Comparison of ENCODE assay signal across 1 cellular context in genomic region chr7:101108330-101108857, GRCh38.
TF ChIP-seq lines count a peak whose summit lies in the region.

No MANE protein-coding gene starts in this region.

TF ChIP-seq in HepG2, 621 proteins besides CTCF, POLR2A, EP300 and RAD21 (continued from another document and continues in another):
- TF ChIP-seq ZHX1 (CRISPR knock-in tag; IDR thresholded peaks at IDR 0.05; ENCODE audit: low read depth): no peak
- no peak for TF ChIP-seq NFE2L1 (CRISPR knock-in tag; IDR thresholded peaks at IDR 0.05; ENCODE audit: borderline replicate concordance)
- TF ChIP-seq REXO4 (CRISPR knock-in tag; IDR thresholded peaks at IDR 0.05; ENCODE audit: borderline replicate concordance): no peak
- TF ChIP-seq CSRNP1 (CRISPR knock-in tag; IDR thresholded peaks at IDR 0.05): no peak
- no peak for TF ChIP-seq POLR2AphosphoS2 (IDR thresholded peaks at IDR 0.05; ENCODE audit: low read depth, low read length)
- no peak for TF ChIP-seq MAFG (CRISPR knock-in tag; IDR thresholded peaks at IDR 0.05)
- TF ChIP-seq ZBTB26 (CRISPR knock-in tag; IDR thresholded peaks at IDR 0.05; ENCODE audit: borderline replicate concordance): no peak
- TF ChIP-seq ZNF891 (CRISPR knock-in tag; IDR thresholded peaks at IDR 0.05): no peak
- TF ChIP-seq MAFK (conservative IDR thresholded peaks at IDR 0.05 in 1 of 2, IDR thresholded peaks at IDR 0.05 in 1 of 2; ENCODE audit: low read length in 2 of 2): no peak
- TF ChIP-seq MEIS2 (CRISPR knock-in tag; IDR thresholded peaks at IDR 0.05): no peak
- TF ChIP-seq SMAD3 (CRISPR knock-in tag; IDR thresholded peaks at IDR 0.05): no peak
- TF ChIP-seq ZNF121 (CRISPR knock-in tag; IDR thresholded peaks at IDR 0.05): peak; percentile 51; the same call in 1 of the 2 replicates
- TF ChIP-seq GMEB2 (CRISPR knock-in tag; IDR thresholded peaks at IDR 0.05; ENCODE audit: low read depth): no peak
- TF ChIP-seq CC2D1A (CRISPR knock-in tag; IDR thresholded peaks at IDR 0.05): no peak
- no peak for TF ChIP-seq MTF1 (CRISPR knock-in tag; IDR thresholded peaks at IDR 0.05)
- no peak for TF ChIP-seq BRF2 (CRISPR knock-in tag; IDR thresholded peaks at IDR 0.05)
- TF ChIP-seq NCOA2 (CRISPR knock-in tag; IDR thresholded peaks at IDR 0.05): no peak
- TF ChIP-seq POGZ (CRISPR knock-in tag; IDR thresholded peaks at IDR 0.05): peak; percentile 56
- no peak for TF ChIP-seq RFX1 (IDR thresholded peaks at IDR 0.05)
- 0 out of 2 replicates have a peak, but pooled peaks have one; percentile 11 for TF ChIP-seq TGIF2 (CRISPR knock-in tag; IDR thresholded peaks at IDR 0.05)
- TF ChIP-seq KIAA2018 (CRISPR knock-in tag; IDR thresholded peaks at IDR 0.05; ENCODE audit: borderline replicate concordance): no peak
- TF ChIP-seq ZSCAN12 (CRISPR knock-in tag; IDR thresholded peaks at IDR 0.05): no peak
- TF ChIP-seq ZNF567 (CRISPR knock-in tag; IDR thresholded peaks at IDR 0.05; ENCODE audit: borderline replicate concordance): no peak
- no peak for TF ChIP-seq HNRNPLL (IDR thresholded peaks at IDR 0.05; ENCODE audit: low read depth, low read length, poor library complexity, severe bottlenecking)
- no peak for TF ChIP-seq ZNF484 (CRISPR knock-in tag; IDR thresholded peaks at IDR 0.05; ENCODE audit: borderline replicate concordance, low read depth)
- TF ChIP-seq ZNF569 (CRISPR knock-in tag; IDR thresholded peaks at IDR 0.05; ENCODE audit: borderline replicate concordance): no peak
- TF ChIP-seq CHD2 (IDR thresholded peaks at IDR 0.05; ENCODE audit: low read depth, low read length): no peak
- no peak for TF ChIP-seq NKX3-1 (CRISPR knock-in tag; IDR thresholded peaks at IDR 0.05)
- TF ChIP-seq ZNF335 (CRISPR knock-in tag; IDR thresholded peaks at IDR 0.05): 0 out of 2 replicates have a peak, but pooled peaks have one; percentile 34
- TF ChIP-seq RORA (CRISPR knock-in tag; IDR thresholded peaks at IDR 0.05): no peak
- TF ChIP-seq ZNF281 (CRISPR knock-in tag; IDR thresholded peaks at IDR 0.05; ENCODE audit: borderline replicate concordance): no peak
- TF ChIP-seq LCORL (IDR thresholded peaks at IDR 0.05): no peak
- peak; percentile 35 for TF ChIP-seq LCORL (CRISPR knock-in tag; IDR thresholded peaks at IDR 0.05)
- TF ChIP-seq UBTF (CRISPR knock-in tag; IDR thresholded peaks at IDR 0.05): no peak
- TF ChIP-seq KDM2A (CRISPR knock-in tag; IDR thresholded peaks at IDR 0.05; ENCODE audit: borderline replicate concordance, low read depth): no peak
- TF ChIP-seq SNAI1 (CRISPR knock-in tag; IDR thresholded peaks at IDR 0.05; ENCODE audit: borderline replicate concordance): peak; percentile 81; the same call in 1 of the 2 replicates
- TF ChIP-seq ZNF44 (CRISPR knock-in tag; IDR thresholded peaks at IDR 0.05): no peak
